Comparison of ENCODE assay signal across 12 cellular contexts in the genomic region with DNA sequence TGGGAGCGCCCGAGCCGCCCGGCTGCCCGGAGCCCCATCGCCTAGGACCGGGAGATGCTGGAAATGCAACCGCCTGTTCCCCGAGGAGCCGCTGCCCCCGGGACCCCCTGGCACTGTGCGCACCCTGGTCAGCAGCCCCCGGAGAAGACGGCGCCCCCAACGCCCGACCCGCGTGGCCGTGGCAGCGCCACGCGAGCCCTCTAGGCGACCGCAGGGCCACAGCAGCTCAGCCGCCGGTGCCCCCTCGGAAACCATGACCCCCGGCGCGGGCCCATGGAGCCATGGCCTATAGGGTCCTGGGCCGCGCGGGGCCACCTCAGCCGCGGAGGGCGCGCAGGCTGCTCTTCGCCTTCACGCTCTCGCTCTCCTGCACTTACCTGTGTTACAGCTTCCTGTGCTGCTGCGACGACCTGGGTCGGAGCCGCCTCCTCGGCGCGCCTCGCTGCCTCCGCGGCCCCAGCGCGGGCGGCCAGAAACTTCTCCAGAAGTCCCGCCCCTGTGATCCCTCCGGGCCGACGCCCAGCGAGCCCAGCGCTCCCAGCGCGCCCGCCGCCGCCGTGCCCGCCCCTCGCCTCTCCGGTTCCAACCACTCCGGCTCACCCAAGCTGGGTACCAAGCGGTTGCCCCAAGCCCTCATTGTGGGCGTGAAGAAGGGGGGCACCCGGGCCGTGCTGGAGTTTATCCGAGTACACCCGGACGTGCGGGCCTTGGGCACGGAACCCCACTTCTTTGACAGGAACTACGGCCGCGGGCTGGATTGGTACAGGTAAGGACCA. TPM values are rescaled to one million over a fixed set of nuclear protein-coding genes. Genes with fewer than 3 reads are reported as not detected.
DNase-seq lines count a peak whose midpoint lies in the region; ATAC-seq and TF ChIP-seq lines count a peak whose summit lies in the region.
"Had no signal": no experiment of that assay in that cellular context is flagged by ENCODE, and none has a peak within 500 bp of the region (broad histone marks: within the 10 kb centered on the region; RNA-seq: fewer than 3 reads in every experiment).

No MANE protein-coding gene starts in this region.

- no peak overlapping the region for H3K27ac Mint-ChIP-seq in stimulated activated naive CD8-positive, alpha-beta T cell treated with anti-CD3 and anti-CD28 coated beads, Interleukin-15, amount 100 ng/mL, for 72 hours
- H3K27ac Mint-ChIP-seq: activated CD4-positive, alpha-beta T cell treated with anti-CD3 and anti-CD28 coated beads for 36 hours; activated naive CD8-positive, alpha-beta T cell had no signal

- no peaks in the 10 kb centered on the region for H4K20me1 ChIP-seq in PC-9 (ENCODE audit: insufficient read depth)

- no peaks in the 10 kb centered on the region for H3K9me3 Mint-ChIP-seq in stimulated activated naive CD8-positive, alpha-beta T cell treated with anti-CD3 and anti-CD28 coated beads, Interleukin-15, amount 100 ng/mL, for 72 hours

- peaks cover 58% of the 10 kb centered on the region for H3K27me3 Mint-ChIP-seq in stimulated activated naive CD8-positive, alpha-beta T cell treated with anti-CD3 and anti-CD28 coated beads, Interleukin-15, amount 100 ng/mL, for 72 hours

- H3K27ac ChIP-seq in VCaP (no peak overlapping the region), right atrium auricular region (no peak overlapping the region), ovary (no peak overlapping the region), PC-9 (no peak overlapping the region)
- H3K27ac ChIP-seq: C4-2B had no signal

- peak; percentile 68 for DNase-seq in DMS53 (lab: John Stamatoyannopoulos, UW)
- DNase-seq in right atrium auricular region (ENCODE audit: low spot score) = no peak
- no peak for DNase-seq in ovary
- DNase-seq in PC-9 = no peak
- DNase-seq in NCI-H1436 treated with DMSO at 0.1 percent for 48 hours (lab: John Stamatoyannopoulos, UW) = no peak
- DNase-seq in stimulated activated naive CD8-positive, alpha-beta T cell treated with anti-CD3 and anti-CD28 coated beads, Interleukin-15, amount 100 ng/mL, for 72 hours = no peak
- DNase-seq in hepatic stellate cell (ENCODE audit: low spot score) = no peak

- WGBS in ovary, 3 donors = 2 to 5% (median 3%) methylated on average over 45 to 82 of the region's 82 CpGs

- no peaks in the 10 kb centered on the region for H3F3A ChIP-seq in PC-9 (ENCODE audit: insufficient read depth, low read depth)

- no peak overlapping the region for H2AFZ ChIP-seq in PC-9

- TF ChIP-seq POLR2A in ovary (IDR thresholded peaks at IDR 0.05) = no peak

- H3K4me3 Mint-ChIP-seq in stimulated activated naive CD8-positive, alpha-beta T cell treated with anti-CD3 and anti-CD28 coated beads, Interleukin-15, amount 100 ng/mL, for 72 hours = no peak overlapping the region
- H3K4me3 Mint-ChIP-seq: activated CD4-positive, alpha-beta T cell treated with anti-CD3 and anti-CD28 coated beads for 36 hours; activated naive CD8-positive, alpha-beta T cell had no signal

- peak; percentile 15; the same call in 1 of the 2 replicates for TF ChIP-seq CTCF in VCaP (conservative IDR thresholded peaks at IDR 0.05)
- no peak for TF ChIP-seq CTCF in right atrium auricular region (IDR thresholded peaks at IDR 0.05)
- TF ChIP-seq CTCF in ovary (IDR thresholded peaks at IDR 0.05) = no peak
- TF ChIP-seq CTCF in PC-9 (conservative IDR thresholded peaks at IDR 0.05) = no peak

- H3K27me3 ChIP-seq in right atrium auricular region (peaks cover 7 to 15% of the 10 kb centered on the region in 2 donors), ovary (no peaks in the 10 kb centered on the region), PC-9 (ENCODE audit: insufficient read depth, low read depth) (no peaks in the 10 kb centered on the region)

- H3K79me2 ChIP-seq in PC-9 (ENCODE audit: low read depth) = no peaks in the 10 kb centered on the region

- no peaks in the 10 kb centered on the region; the same call in 1 of the 2 replicates for H3K9me2 ChIP-seq in PC-9 (ENCODE audit: insufficient read depth)

- intact Hi-C loops in ovary (cut with DNase I) = no loop called here
- intact Hi-C loops in PC-9 (cut with micrococcal nuclease; ENCODE audit: unreplicated experiment) = no loop called here

- no TSS peak for BruUV-seq in PC-9 (replicated peaks; lab: Mats Ljungman, UMichigan)

- H3K36me3 ChIP-seq in right atrium auricular region (no peaks in the 10 kb centered on the region), ovary (no peaks in the 10 kb centered on the region), PC-9 (ENCODE audit: low read depth) (no peaks in the 10 kb centered on the region)

- H3K4me1 ChIP-seq in right atrium auricular region (peaks cover 0 to 22% of the 10 kb centered on the region in 2 donors), ovary (ENCODE audit: insufficient read depth) (peaks cover 4% of the 10 kb centered on the region), PC-9 (replicated peaks; ENCODE audit: insufficient read depth) (peaks cover 10% of the 10 kb centered on the region)

- H3K4me2 ChIP-seq in PC-9 = no peak overlapping the region

- POLR2A ChIA-PET in PC-9 (lab: Charles Lee; ENCODE audit: unreplicated experiment) = no interaction called here

- H3K4me3 ChIP-seq in right atrium auricular region (peak overlapping the region; percentile 5 to 47), ovary (peak overlapping the region; percentile 1), PC-9 (no peak overlapping the region)

- H3K4me1 Mint-ChIP-seq in stimulated activated naive CD8-positive, alpha-beta T cell treated with anti-CD3 and anti-CD28 coated beads, Interleukin-15, amount 100 ng/mL, for 72 hours = peaks cover 10% of the 10 kb centered on the region

- H3K9me3 ChIP-seq in right atrium auricular region (no peaks in the 10 kb centered on the region), ovary (no peaks in the 10 kb centered on the region), PC-9 (ENCODE audit: insufficient read depth, low read depth) (no peaks in the 10 kb centered on the region)

- CTCF ChIA-PET in PC-9 (lab: Charles Lee) = no interaction called here

- ATAC-seq in stimulated activated naive CD8-positive, alpha-beta T cell treated with anti-CD3 and anti-CD28 coated beads, Interleukin-15, amount 100 ng/mL, for 72 hours = no peak
- ATAC-seq: activated CD4-positive, alpha-beta T cell treated with anti-CD3 and anti-CD28 coated beads for 36 hours had no signal

- no peak for TF ChIP-seq EP300 in ovary (IDR thresholded peaks at IDR 0.05)

RNA-seq across cellular contexts. Expression of gene HS3ST2, which starts 0.6 kb away (rescaled TPM):
- total RNA-seq in right atrium auricular region = 1 to 10 TPM; 1.6 to 2.3 TPM
- 10 to 100 TPM in 1 of 7 donors, 1 to 10 TPM in 1, under 1 TPM in 2, not detected in 3; 0.31 to 28.9 (median 0.83) TPM for total RNA-seq in ovary
- 1 to 10 TPM in 1 of 2 donors, under 1 TPM in 1; 0.35 to 6.4 TPM for polyA plus RNA-seq in ovary
- total RNA-seq in PC-9 (2021) = 0.23 and 1.1 TPM in 2 replicates
- total RNA-seq: activated CD4-positive, alpha-beta T cell treated with anti-CD3 and anti-CD28 coated beads for 36 hours; mononuclear cell had no signal
